Comparison of ENCODE assay signal across 8 cellular contexts in genomic region chr14:34547136-34547520, GRCh38. TPM values are rescaled to one million over a fixed set of nuclear protein-coding genes. Genes with fewer than 3 reads are reported as not detected.
DNase-seq lines count a peak whose midpoint lies in the region; ATAC-seq, FAIRE-seq and TF ChIP-seq lines count a peak whose summit lies in the region.
"Not testable (repeated sequence)": the region's sequence is repeated elsewhere in the genome, so short reads cannot be mapped to it uniquely, and the experiment has no call there.

No MANE protein-coding gene starts in this region.

- H3K9me3 ChIP-seq in DND-41 (ENCODE audit: insufficient read depth, low read length, severe bottlenecking); PC-3 (ENCODE audit: low read length); K562 (replicated peaks; ENCODE audit: control insufficient read depth, insufficient read depth, low read depth, low read length): not testable (repeated sequence)

- H2AFZ ChIP-seq in DND-41 (ENCODE audit: low read depth, low read length); PC-3 (ENCODE audit: low read length); K562 (ENCODE audit: low read depth, low read length): not testable (repeated sequence)

- in situ Hi-C loops in K562 (cut with MboI) = not testable (repeated sequence)

- TF ChIP-seq EP300 in K562 (IDR thresholded peaks at IDR 0.05; ENCODE audit: low read length) = not testable (repeated sequence)

- H3K27me3 ChIP-seq in DND-41 (ENCODE audit: insufficient read depth, low read length, poor library complexity); PC-3 (ENCODE audit: low read length); K562 (ENCODE audit: control insufficient read depth in 2 of 2, insufficient read depth in 2 of 2, low read length in 2 of 2): not testable (repeated sequence)

- TF ChIP-seq POLR2A in K562 (conservative IDR thresholded peaks at IDR 0.05) = not testable (repeated sequence)

- POLR2A ChIA-PET in PC-3 (lab: Charles Lee; ENCODE audit: unreplicated experiment); K562 (lab: Yijun Ruan, JAX): not testable (repeated sequence)

- whole genome bisulfite sequencing in K562 (ENCODE audit: insufficient coverage, low coverage, missing lambda C conversion rate) = no CpG with 5 or more reads among the region's 16 CpGs

- H3K79me2 ChIP-seq in DND-41 (ENCODE audit: insufficient read depth, low read length); PC-3 (ENCODE audit: low read length); K562 (ENCODE audit: control insufficient read depth, insufficient read depth, low read length): not testable (repeated sequence)

- intact Hi-C loops in PC-3 (cut with micrococcal nuclease); K562 (cut with micrococcal nuclease): not testable (repeated sequence)

- H3K27ac ChIP-seq in DND-41 (ENCODE audit: low read length); PC-3 (ENCODE audit: low read length); K562 (ENCODE audit: extremely low read depth, low read depth, low read length): not testable (repeated sequence)

- BruUV-seq in PC-3 (replicated peaks; lab: Mats Ljungman, UMichigan); K562 (replicated peaks; lab: Mats Ljungman, UMichigan): not testable (repeated sequence)

- H3K4me2 ChIP-seq in DND-41 (ENCODE audit: insufficient read depth, low read length); PC-3 (ENCODE audit: low read length); K562 (ENCODE audit: insufficient read depth, low read length): not testable (repeated sequence)

- CTCF ChIA-PET in PC-3 (lab: Charles Lee); K562 (lab: Yijun Ruan, JAX; ENCODE audit: low intra/inter-chr PET ratio): not testable (repeated sequence)

- H3K4me3 ChIP-seq in DND-41 (ENCODE audit: low read depth in 1 of 2, low read length in 2 of 2); PC-3 (ENCODE audit: low read length); K562: not testable (repeated sequence)

- H3K36me3 ChIP-seq in DND-41 (ENCODE audit: insufficient read depth, low read length); PC-3 (ENCODE audit: low read depth, low read length); K562 (ENCODE audit: control insufficient read depth, insufficient read depth, low read length): not testable (repeated sequence)

- H3K9ac ChIP-seq in DND-41 (ENCODE audit: low read depth, low read length); PC-3 (ENCODE audit: low read length); K562 (ENCODE audit: insufficient read depth in 1 of 2, low read depth in 2 of 2, low read length in 2 of 2): not testable (repeated sequence)

- peak; percentile 99 for FAIRE-seq in K562 (lab: Jason Lieb, UNC)

- H3K9me2 ChIP-seq in PC-3 (replicated peaks; ENCODE audit: low read length) = not testable (repeated sequence)

- not testable (repeated sequence) for H3F3A ChIP-seq in PC-3 (ENCODE audit: low read length, unreplicated experiment)

- not testable (repeated sequence) for TF ChIP-seq CTCF in DND-41 (IDR thresholded peaks at IDR 0.05; ENCODE audit: borderline replicate concordance, extremely low read depth, low read length, poor library complexity, severe bottlenecking); PC-3 (conservative IDR thresholded peaks at IDR 0.05; ENCODE audit: low read depth, low read length); K562 (IDR thresholded peaks at IDR 0.05 in 2 of 3, conservative IDR thresholded peaks at IDR 0.05 in 1 of 3; ENCODE audit: insufficient read depth in 2 of 3, low read depth in 1 of 3, low read length in 3 of 3); omental fat pad (IDR thresholded peaks at IDR 0.05)

- not testable (repeated sequence) for TF ChIP-seq RAD21 in K562 (CRISPR knock-in tag; conservative IDR thresholded peaks at IDR 0.05 in 1 of 2, IDR thresholded peaks at IDR 0.05 in 1 of 2)

- not testable (repeated sequence) for H4K20me1 ChIP-seq in DND-41 (ENCODE audit: insufficient read depth, low read length); PC-3 (ENCODE audit: low read length); K562 (replicated peaks; ENCODE audit: control insufficient read depth, insufficient read depth, low read length)

- ATAC-seq in DND-41 (ENCODE audit: insufficient read depth, low read depth) (peak; percentile 73), GM19035 (IDR thresholded peaks at IDR 0.05; ENCODE audit: unreplicated experiment) (peak; percentile 44), GM21515 (IDR thresholded peaks at IDR 0.05; ENCODE audit: unreplicated experiment) (peak; percentile 36), HG02840 (IDR thresholded peaks at IDR 0.05; ENCODE audit: low FRiP score, unreplicated experiment) (peak; percentile 44), HG03159 (IDR thresholded peaks at IDR 0.05; ENCODE audit: unreplicated experiment) (peak; percentile 29), PC-3 (peak; percentile 62; the same call in 1 of the 2 replicates), K562 (peak; percentile 68), omental fat pad (ENCODE audit: low FRiP score) (peak; percentile 58)

- peaks cover 19% of the 10 kb centered on the region for H3K4me1 ChIP-seq in DND-41 (ENCODE audit: insufficient read depth, low read length)
- not testable (repeated sequence) for H3K4me1 ChIP-seq in PC-3 (ENCODE audit: insufficient read depth, low read length); K562 (replicated peaks in 1 of 2; ENCODE audit: control insufficient read depth in 2 of 2, insufficient read depth in 2 of 2, low read length in 2 of 2)

- DNase-seq in DND-41; PC-3; K562 (ENCODE audit: extremely low read depth in 1 of 4, low spot score in 3 of 4); omental fat pad (ENCODE audit: low spot score): not testable (repeated sequence)

- not testable (repeated sequence) for H3K9me1 ChIP-seq in K562 (ENCODE audit: control insufficient read depth, insufficient read depth, low read length)

RNA-seq across cellular contexts. Expression of gene EAPP, which starts 7.6 kb away (rescaled TPM):
- total RNA-seq in PC-3 (2014; rRNA removed) (38.2 and 49.5 TPM in 2 replicates), K562 (2014; rRNA removed) (26.6 and 28.6 TPM in 2 replicates), K562 (2014; rRNA removed; fragmentation: Illumina TruSeq; extraction: Trizol) (30.5 and 35.0 TPM in 2 replicates), K562 (2015; rRNA removed; fragmentation: Illumina TruSeq; extraction: Trizol) (27.0 and 28.0 TPM in 2 replicates), K562 (2021) (18.1 and 19.0 TPM in 2 replicates), omental fat pad (10 to 100 TPM; 17.1 to 39.2 (median 35.7) TPM)
- 13.9 and 14.3 TPM in 2 replicates for total RNA-seq in K562 (2011; cell fraction: chromatin; rRNA removed; ENCODE audit: low replicate concordance)
- 12.5 and 14.7 TPM in 2 replicates for total RNA-seq in K562 (2011; cell fraction: nucleolus; rRNA removed)
- 8.8 and 17.0 TPM in 2 replicates for total RNA-seq in K562 (2011; cell fraction: nucleoplasm; rRNA removed)
- polyA plus RNA-seq in K562 (2011; rRNA removed) (23.5 and 30.3 TPM in 2 replicates), K562 (2014; fragmentation: Illumina TruSeq; extraction: Trizol) (32.3 and 35.5 TPM in 2 replicates), K562 (2014; fragmentation: Nextera tagmentation; extraction: Ambion mirVana) (10 to 100 TPM; 64.1 to 67.6 TPM), K562 (2014; rRNA removed) (24.4 and 25.2 TPM in 2 replicates)
- polyA plus RNA-seq in K562 (2011; cell fraction: cytosol; rRNA removed) = 5.0 and 11.1 TPM in 2 replicates
- polyA plus RNA-seq in K562 (2011; cell fraction: nucleus; rRNA removed) = 5.7 and 8.4 TPM in 2 replicates
- polyA plus RNA-seq in K562 (2012) = 19.5 and 19.7 TPM in 2 replicates
- 28.6 and 29.1 TPM in 2 replicates for polyA minus RNA-seq in K562 (2011; rRNA and poly(A)+ RNA removed)
- 14.0 and 15.1 TPM in 2 replicates for polyA minus RNA-seq in K562 (2011; cell fraction: cytosol; rRNA and poly(A)+ RNA removed)
- 8.0 and 9.4 TPM in 2 replicates for polyA minus RNA-seq in K562 (2011; cell fraction: nucleus; rRNA and poly(A)+ RNA removed)
